In genomic region chr4:96228463-96228862, GRCh38 we compare ENCODE assay signal across 2 cellular contexts.
TF ChIP-seq lines count a peak whose summit lies in the region.

No MANE protein-coding gene starts in this region.

TF ChIP-seq in HCT116, 20 proteins besides CTCF, POLR2A, EP300 and RAD21 (continued from another document):
- TF ChIP-seq CBX3 (IDR thresholded peaks at IDR 0.05; ENCODE audit: low read depth) = no peak
- TF ChIP-seq TCF7L2 (IDR thresholded peaks at IDR 0.05; ENCODE audit: borderline replicate concordance, extremely low read depth, insufficient read depth, insufficient read length) = no peak
- peak; percentile 38; the same call in 1 of the 2 replicates for TF ChIP-seq EGR1 (IDR thresholded peaks at IDR 0.05; ENCODE audit: low read depth)

TF ChIP-seq in WTC11, 78 proteins besides CTCF, POLR2A, EP300 and RAD21:
- no peak for TF ChIP-seq ZNF532 (CRISPR knock-in tag; IDR thresholded peaks at IDR 0.05; ENCODE audit: borderline replicate concordance)
- TF ChIP-seq ZNF232 (CRISPR knock-in tag; IDR thresholded peaks at IDR 0.05) = no peak
- TF ChIP-seq ZNF263 (CRISPR knock-in tag; IDR thresholded peaks at IDR 0.05; ENCODE audit: low read depth) = no peak
- no peak for TF ChIP-seq NR3C1 (CRISPR knock-in tag; conservative IDR thresholded peaks at IDR 0.05; ENCODE audit: low read depth)
- TF ChIP-seq, protein P1, sequence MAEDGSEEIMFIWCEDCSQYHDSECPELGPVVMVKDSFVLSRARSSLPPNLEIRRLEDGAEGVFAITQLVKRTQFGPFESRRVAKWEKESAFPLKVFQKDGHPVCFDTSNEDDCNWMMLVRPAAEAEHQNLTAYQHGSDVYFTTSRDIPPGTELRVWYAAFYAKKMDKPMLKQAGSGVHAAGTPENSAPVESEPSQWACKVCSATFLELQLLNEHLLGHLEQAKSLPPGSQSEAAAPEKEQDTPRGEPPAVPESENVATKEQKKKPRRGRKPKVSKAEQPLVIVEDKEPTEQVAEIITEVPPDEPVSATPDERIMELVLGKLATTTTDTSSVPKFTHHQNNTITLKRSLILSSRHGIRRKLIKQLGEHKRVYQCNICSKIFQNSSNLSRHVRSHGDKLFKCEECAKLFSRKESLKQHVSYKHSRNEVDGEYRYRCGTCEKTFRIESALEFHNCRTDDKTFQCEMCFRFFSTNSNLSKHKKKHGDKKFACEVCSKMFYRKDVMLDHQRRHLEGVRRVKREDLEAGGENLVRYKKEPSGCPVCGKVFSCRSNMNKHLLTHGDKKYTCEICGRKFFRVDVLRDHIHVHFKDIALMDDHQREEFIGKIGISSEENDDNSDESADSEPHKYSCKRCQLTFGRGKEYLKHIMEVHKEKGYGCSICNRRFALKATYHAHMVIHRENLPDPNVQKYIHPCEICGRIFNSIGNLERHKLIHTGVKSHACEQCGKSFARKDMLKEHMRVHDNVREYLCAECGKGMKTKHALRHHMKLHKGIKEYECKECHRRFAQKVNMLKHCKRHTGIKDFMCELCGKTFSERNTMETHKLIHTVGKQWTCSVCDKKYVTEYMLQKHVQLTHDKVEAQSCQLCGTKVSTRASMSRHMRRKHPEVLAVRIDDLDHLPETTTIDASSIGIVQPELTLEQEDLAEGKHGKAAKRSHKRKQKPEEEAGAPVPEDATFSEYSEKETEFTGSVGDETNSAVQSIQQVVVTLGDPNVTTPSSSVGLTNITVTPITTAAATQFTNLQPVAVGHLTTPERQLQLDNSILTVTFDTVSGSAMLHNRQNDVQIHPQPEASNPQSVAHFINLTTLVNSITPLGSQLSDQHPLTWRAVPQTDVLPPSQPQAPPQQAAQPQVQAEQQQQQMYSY (CRISPR knock-in tag; IDR thresholded peaks at IDR 0.05) = no peak
- TF ChIP-seq NR2C2 (CRISPR knock-in tag; IDR thresholded peaks at IDR 0.05) = no peak
- TF ChIP-seq SMAD3 (CRISPR knock-in tag; IDR thresholded peaks at IDR 0.05; ENCODE audit: borderline replicate concordance) = no peak
- no peak for TF ChIP-seq ZNF671 (CRISPR knock-in tag; IDR thresholded peaks at IDR 0.05)
- no peak for TF ChIP-seq JAZF1 (CRISPR knock-in tag; IDR thresholded peaks at IDR 0.05)
- TF ChIP-seq, protein P2, sequence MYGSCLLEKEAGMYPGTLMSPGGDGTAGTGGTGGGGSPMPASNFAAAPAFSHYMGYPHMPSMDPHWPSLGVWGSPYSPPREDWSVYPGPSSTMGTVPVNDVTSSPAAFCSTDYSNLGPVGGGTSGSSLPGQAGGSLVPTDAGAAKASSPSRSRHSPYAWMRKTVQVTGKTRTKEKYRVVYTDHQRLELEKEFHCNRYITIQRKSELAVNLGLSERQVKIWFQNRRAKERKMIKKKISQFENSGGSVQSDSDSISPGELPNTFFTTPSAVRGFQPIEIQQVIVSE (CRISPR knock-in tag; IDR thresholded peaks at IDR 0.05; ENCODE audit: borderline replicate concordance) = no peak
- no peak for TF ChIP-seq TEAD1 (CRISPR knock-in tag; IDR thresholded peaks at IDR 0.05)
- TF ChIP-seq, protein P3, sequence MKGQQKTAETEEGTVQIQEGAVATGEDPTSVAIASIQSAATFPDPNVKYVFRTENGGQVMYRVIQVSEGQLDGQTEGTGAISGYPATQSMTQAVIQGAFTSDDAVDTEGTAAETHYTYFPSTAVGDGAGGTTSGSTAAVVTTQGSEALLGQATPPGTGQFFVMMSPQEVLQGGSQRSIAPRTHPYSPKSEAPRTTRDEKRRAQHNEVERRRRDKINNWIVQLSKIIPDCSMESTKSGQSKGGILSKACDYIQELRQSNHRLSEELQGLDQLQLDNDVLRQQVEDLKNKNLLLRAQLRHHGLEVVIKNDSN (CRISPR knock-in tag; IDR thresholded peaks at IDR 0.05) = no peak
